Comparison of ENCODE assay signal across 12 cellular contexts in genomic region chr4:52837716-52838558, GRCh38. TPM values are rescaled to one million over a fixed set of nuclear protein-coding genes. Genes with fewer than 3 reads are reported as not detected.
DNase-seq lines count a peak whose midpoint lies in the region; ATAC-seq, FAIRE-seq and TF ChIP-seq lines count a peak whose summit lies in the region.
"Had no signal": no experiment of that assay in that cellular context is flagged by ENCODE, and none has a peak within 500 bp of the region (broad histone marks: within the 10 kb centered on the region; RNA-seq: fewer than 3 reads in every experiment).

No MANE protein-coding gene starts in this region.

- FAIRE-seq in bronchial epithelial cell (lab: Jason Lieb, UNC) = peak; percentile 99

- no peak overlapping the region for H3K4me3 ChIP-seq in bronchial epithelial cell (ENCODE audit: low read depth, low read length)

- TF ChIP-seq CTCF in bronchial epithelial cell (IDR thresholded peaks at IDR 0.05; ENCODE audit: insufficient read depth, low read length, severe bottlenecking) = no peak
- TF ChIP-seq CTCF in mesothelial cell of epicardium (IDR thresholded peaks at IDR 0.05; ENCODE audit: unreplicated experiment) = no peak

- peaks cover 59% of the 10 kb centered on the region for H3K4me1 Mint-ChIP-seq in mesothelial cell of epicardium
- H3K4me1 Mint-ChIP-seq in activated CD4-positive, alpha-beta T cell treated with anti-CD3 and anti-CD28 coated beads, Interleukin-2, amount 10 ng/mL, durations not matched to agents 24 days and 14 days = no peaks in the 10 kb centered on the region
- H3K4me1 Mint-ChIP-seq: IgD-negative memory B cell, T-helper 17 cell had no signal

- H3K4me3 Mint-ChIP-seq in mesothelial cell of epicardium = no peak overlapping the region
- H3K4me3 Mint-ChIP-seq in activated CD4-positive, alpha-beta T cell treated with anti-CD3 and anti-CD28 coated beads, Interleukin-2, amount 10 ng/mL, durations not matched to agents 24 days and 14 days = no peak overlapping the region
- H3K4me3 Mint-ChIP-seq: IgD-negative memory B cell, T-helper 17 cell had no signal

- no peaks in the 10 kb centered on the region for H3K36me3 ChIP-seq in bronchial epithelial cell (ENCODE audit: control insufficient read depth, insufficient read depth, low read length)

- intact Hi-C loops in activated CD4-positive, alpha-beta T cell treated with anti-CD3 and anti-CD28 coated beads, Interleukin-2, amount 10 ng/mL, durations not matched to agents 24 days and 14 days (cut with micrococcal nuclease) = no loop called here

- no peaks in the 10 kb centered on the region for H3K27me3 Mint-ChIP-seq in mesothelial cell of epicardium (ENCODE audit: low read depth)
- peaks cover 3% of the 10 kb centered on the region for H3K27me3 Mint-ChIP-seq in activated CD4-positive, alpha-beta T cell treated with anti-CD3 and anti-CD28 coated beads, Interleukin-2, amount 10 ng/mL, durations not matched to agents 24 days and 14 days
- H3K27me3 Mint-ChIP-seq: IgD-negative memory B cell had no signal

- DNase-seq in EH (ENCODE audit: low read depth) (peak; percentile 91), NCI-H1694 (lab: John Stamatoyannopoulos, UW) (peak; percentile 93), bronchial epithelial cell (ENCODE audit: low read depth) (peak; percentile 97), mesothelial cell of epicardium (ENCODE audit: low spot score in 2 of 2, unreplicated experiment in 2 of 2) (no peak), NCI-H2029 (lab: John Stamatoyannopoulos, UW) (no peak)
- DNase-seq in activated CD4-positive, alpha-beta T cell treated with anti-CD3 and anti-CD28 coated beads, Interleukin-2, amount 10 ng/mL, durations not matched to agents 24 days and 14 days = no peak
- DNase-seq: aorta, left cardiac atrium, T-helper 17 cell had no signal

- no peaks in the 10 kb centered on the region for H3K27me3 ChIP-seq in bronchial epithelial cell (ENCODE audit: control insufficient read depth, insufficient read depth, low read length)

- peak overlapping the region; percentile 93 for H3K27ac Mint-ChIP-seq in mesothelial cell of epicardium
- no peak overlapping the region for H3K27ac Mint-ChIP-seq in activated CD4-positive, alpha-beta T cell treated with anti-CD3 and anti-CD28 coated beads, Interleukin-2, amount 10 ng/mL, durations not matched to agents 24 days and 14 days
- H3K27ac Mint-ChIP-seq: IgD-negative memory B cell, T-helper 17 cell had no signal

- H3K36me3 Mint-ChIP-seq in mesothelial cell of epicardium = no peaks in the 10 kb centered on the region
- H3K36me3 Mint-ChIP-seq in activated CD4-positive, alpha-beta T cell treated with anti-CD3 and anti-CD28 coated beads, Interleukin-2, amount 10 ng/mL, durations not matched to agents 24 days and 14 days (ENCODE audit: low read depth) = no peaks in the 10 kb centered on the region
- H3K36me3 Mint-ChIP-seq: IgD-negative memory B cell had no signal

- no peak for ATAC-seq in GM18858 (IDR thresholded peaks at IDR 0.05; ENCODE audit: unreplicated experiment)
- ATAC-seq in activated CD4-positive, CD25-positive, alpha-beta regulatory T cell treated with anti-CD3 and anti-CD28 coated beads, Interleukin-2, amount 50 U/mL, for 24 hours = no peak
- ATAC-seq: T-helper 17 cell had no signal

- no peaks in the 10 kb centered on the region for H3K9me3 Mint-ChIP-seq in mesothelial cell of epicardium
- no peaks in the 10 kb centered on the region for H3K9me3 Mint-ChIP-seq in activated CD4-positive, alpha-beta T cell treated with anti-CD3 and anti-CD28 coated beads, Interleukin-2, amount 10 ng/mL, durations not matched to agents 24 days and 14 days
- H3K9me3 Mint-ChIP-seq: IgD-negative memory B cell had no signal

RNA-seq across cellular contexts. Expression of gene RASL11B, which starts 24.2 kb away (rescaled TPM):
- total RNA-seq in bronchial epithelial cell (0.77 and 1.3 TPM in 2 replicates), mesothelial cell of epicardium (22.7 to 26.1 TPM (median 24.7 TPM) in 3 replicates)
- total RNA-seq in activated CD4-positive, alpha-beta T cell treated with anti-CD3 and anti-CD28 coated beads, Interleukin-2, amount 10 ng/mL, durations not matched to agents 24 days and 14 days = 2.0 and 2.2 TPM in 2 replicates
- total RNA-seq: T-helper 17 cell had no signal

Comparison
In these comparisons a context has a peak if more than half of its experiments do, and no peak if none do; other contexts are left out.
1. DNase-seq: peak in EH (single experiment), NCI-H1694 (single experiment) and bronchial epithelial cell (single experiment); none in mesothelial cell of epicardium (0 of 2), NCI-H2029 (single experiment) and activated CD4-positive, alpha-beta T cell treated with anti-CD3 and anti-CD28 coated beads, Interleukin-2, amount 10 ng/mL, durations not matched to agents 24 days and 14 days (single experiment).